Comparison of ENCODE assay signal across 32 cellular contexts in the genomic region with DNA sequence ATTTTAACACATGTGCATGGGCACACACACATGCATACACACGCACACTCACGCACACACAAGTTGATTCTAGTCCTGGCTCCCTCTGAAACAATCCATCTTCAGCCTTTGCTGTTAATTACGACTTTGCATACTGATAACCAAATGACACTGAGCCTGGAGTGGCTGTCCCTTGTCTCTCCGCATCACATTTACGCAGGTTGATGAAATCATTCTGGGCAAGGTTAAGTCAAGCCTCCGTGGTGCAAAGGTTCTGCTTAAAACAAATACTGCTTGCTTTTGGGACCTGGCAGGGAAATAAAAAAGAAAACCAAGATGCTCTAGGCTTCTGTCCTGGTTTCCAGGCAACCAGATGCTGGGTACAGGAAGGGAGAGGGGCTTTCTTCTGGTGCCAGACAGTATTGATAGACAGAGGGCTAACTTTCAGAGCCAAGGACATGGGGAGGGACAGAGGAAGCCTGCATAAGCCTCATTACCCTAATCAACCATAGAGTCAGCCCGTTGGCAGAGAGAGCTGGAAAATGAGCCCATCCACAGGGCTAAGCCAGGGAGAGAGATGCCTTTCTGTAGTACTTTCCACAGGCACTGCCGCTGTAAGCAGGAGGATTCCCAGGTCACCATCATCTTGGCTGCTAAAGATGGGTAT.
DNase-seq lines count a peak whose midpoint lies in the region; ATAC-seq, FAIRE-seq and TF ChIP-seq lines count a peak whose summit lies in the region.
"Had no signal": no experiment of that assay in that cellular context is flagged by ENCODE, and none has a peak within 500 bp of the region (broad histone marks: within the 10 kb centered on the region; RNA-seq: fewer than 3 reads in every experiment).

No MANE protein-coding gene starts in this region.

- WGBS in HepG2 (ENCODE audit: low lambda C conversion rate) = 3% methylated on average over 7 of the region's 8 CpGs
- WGBS in stomach, 5 donors = 72 to 81% (median 79%) methylated on average over 8 of the region's 8 CpGs

- no peaks in the 10 kb centered on the region for H3K9me3 Mint-ChIP-seq in activated naive CD8-positive, alpha-beta T cell treated with anti-CD3 and anti-CD28 coated beads for 36 hours
- H3K9me3 Mint-ChIP-seq: central memory CD8-positive, alpha-beta T cell had no signal

- H2AFZ ChIP-seq in HepG2 (ENCODE audit: low read length) = no peak overlapping the region

- H3K27me3 Mint-ChIP-seq in activated naive CD8-positive, alpha-beta T cell treated with anti-CD3 and anti-CD28 coated beads for 36 hours = peaks cover 18% of the 10 kb centered on the region
- H3K27me3 Mint-ChIP-seq: activated naive CD8-positive, alpha-beta T cell had no signal

- H3K36me3 Mint-ChIP-seq in activated naive CD8-positive, alpha-beta T cell treated with anti-CD3 and anti-CD28 coated beads for 36 hours = no peaks in the 10 kb centered on the region
- H3K36me3 Mint-ChIP-seq: activated naive CD8-positive, alpha-beta T cell had no signal

- no peak for FAIRE-seq in HepG2 (lab: Jason Lieb, UNC)
- FAIRE-seq: astrocyte had no signal

- TF ChIP-seq POLR2A in HepG2 (IDR thresholded peaks at IDR 0.05; ENCODE audit: insufficient read depth in 1 of 2, low read depth in 2 of 2, low read length in 2 of 2) = no peak
- no peak for TF ChIP-seq POLR2A in stomach (IDR thresholded peaks at IDR 0.05)

- H3K4me1 ChIP-seq in HepG2 (ENCODE audit: insufficient read depth, low read length) (0 out of 2 replicates have a peak, but pooled peaks cover 9% of the 10 kb centered on the region), stomach (peaks cover 0 to 12% (median 9%) of the 10 kb centered on the region in 4 donors)
- H3K4me1 ChIP-seq: prostate gland had no signal

- intact Hi-C loops in HepG2 (cut with micrococcal nuclease; ENCODE audit: unreplicated experiment) (no loop called here), stomach (cut with DNase I; ENCODE audit: low total_unique reads) (no loop called here)

- no peak overlapping the region for H3K4me3 ChIP-seq in HepG2 (replicated peaks in 1 of 3; ENCODE audit: insufficient read depth in 1 of 3, low read depth in 2 of 3, low read length in 3 of 3)
- no peak overlapping the region for H3K4me3 ChIP-seq in stomach
- H3K4me3 ChIP-seq: Peyer's patch, prostate gland, sigmoid colon, upper lobe of right lung had no signal

- no peak overlapping the region for H3K27ac ChIP-seq in HepG2 (ENCODE audit: extremely low read length, insufficient read depth, low read length)
- H3K27ac ChIP-seq in substantia nigra (ENCODE audit: low read depth, low read length, poor library complexity, severe bottlenecking) = peak overlapping the region; percentile 10
- H3K27ac ChIP-seq in stomach = no peak overlapping the region
- H3K27ac ChIP-seq: 22Rv1, C4-2B, Peyer's patch, prostate gland, sigmoid colon, upper lobe of right lung, VCaP had no signal

- no peak overlapping the region for H3K4me3 Mint-ChIP-seq in activated naive CD8-positive, alpha-beta T cell treated with anti-CD3 and anti-CD28 coated beads for 36 hours
- H3K4me3 Mint-ChIP-seq: activated naive CD8-positive, alpha-beta T cell; central memory CD8-positive, alpha-beta T cell had no signal

- H3K4me1 Mint-ChIP-seq in activated naive CD8-positive, alpha-beta T cell treated with anti-CD3 and anti-CD28 coated beads for 36 hours = no peaks in the 10 kb centered on the region
- H3K4me1 Mint-ChIP-seq: central memory CD8-positive, alpha-beta T cell had no signal

- H3K9me3 ChIP-seq in HepG2 (ENCODE audit: low read length) = no peaks in the 10 kb centered on the region
- H3K9me3 ChIP-seq in stomach = no peaks in the 10 kb centered on the region
- H3K9me3 ChIP-seq: Peyer's patch, prostate gland, sigmoid colon, upper lobe of right lung had no signal

- TF ChIP-seq EP300 in HepG2 (IDR thresholded peaks at IDR 0.05; ENCODE audit: low read depth in 2 of 2, low read length in 2 of 2) (no peak), HepG2 (CRISPR knock-in tag; IDR thresholded peaks at IDR 0.05; ENCODE audit: borderline replicate concordance) (no peak), stomach (IDR thresholded peaks at IDR 0.05) (no peak)

- no peak for ATAC-seq in HepG2
- ATAC-seq: left cardiac atrium, upper lobe of right lung had no signal

- no TSS peak for BruUV-seq in HepG2 (replicated peaks; lab: Mats Ljungman, UMichigan)

- no peaks in the 10 kb centered on the region for H4K20me1 ChIP-seq in HepG2 (ENCODE audit: insufficient read depth, low read length)

- POLR2A ChIA-PET in HepG2 (lab: Yijun Ruan, JAX) = no interaction called here

- no peak overlapping the region for H3K9ac ChIP-seq in HepG2 (ENCODE audit: insufficient read depth, low read depth, low read length)

- H3K79me2 ChIP-seq in HepG2 (ENCODE audit: insufficient read depth, low read length) = no peaks in the 10 kb centered on the region

- no peak for TF ChIP-seq CTCF in HepG2 (CRISPR knock-in tag; IDR thresholded peaks at IDR 0.05)
- TF ChIP-seq CTCF in stomach (IDR thresholded peaks at IDR 0.05) = no peak

- no peak overlapping the region for H3K4me2 ChIP-seq in HepG2 (ENCODE audit: low read depth, low read length)

- peak; percentile 23 for DNase-seq in DMS 273 (lab: John Stamatoyannopoulos, UW; ENCODE audit: unreplicated experiment)
- no peak for DNase-seq in DMS 273 treated with DMSO at 0.1 percent for 48 hours (lab: John Stamatoyannopoulos, UW)
- peak in 41 of 58 donors; percentile 15 to 85 (median 55) for DNase-seq in anterior cingulate cortex (lab: John Stamatoyannopoulos, UW)
- no peak for DNase-seq in HepG2 (ENCODE audit: low spot score)
- peak in 14 of 49 donors; percentile 14 to 76 (median 40) for DNase-seq in substantia nigra (lab: John Stamatoyannopoulos, UW)
- no peak for DNase-seq in stomach
- DNase-seq in iPS-NIHi7 (ENCODE audit: extremely low spot score) = no peak
- DNase-seq in activated naive CD8-positive, alpha-beta T cell treated with anti-CD3 and anti-CD28 coated beads for 36 hours = no peak
- DNase-seq: activated CD4-positive, alpha-beta T cell treated with anti-CD3 and anti-CD28 coated beads for 4 hours; activated effector memory CD4-positive, alpha-beta T cell treated with Interleukin-2 at 50 U/mL for 16 hours; COR-L47; DND-41; foreskin melanocyte; HCEC 1CT; KBM-7; left cardiac atrium; NCI-H1092; NCI-H2029; NCI-H69; Peyer's patch; SIG-M5; sigmoid colon; stimulated activated CD4-positive, alpha-beta T cell treated with anti-CD3 and anti-CD28 coated beads, Interleukin-4, amount 100 ng/mL, for 1 hour; T-helper 9 cell; upper lobe of right lung had no signal

- H3K27ac Mint-ChIP-seq in activated naive CD8-positive, alpha-beta T cell treated with anti-CD3 and anti-CD28 coated beads for 36 hours = no peak overlapping the region
- H3K27ac Mint-ChIP-seq: activated naive CD8-positive, alpha-beta T cell had no signal

- CTCF ChIA-PET in HepG2 (lab: Yijun Ruan, JAX; ENCODE audit: low intra/inter-chr PET ratio, low total read pairs) = no interaction called here

- in situ Hi-C loops in HepG2 (cut with HindIII; ENCODE audit: extremely low pct_ligation_motif_present, low pct_unique_long_range_greater_than_20kb) = no loop called here

- no peak for TF ChIP-seq RAD21 in HepG2 (CRISPR knock-in tag; IDR thresholded peaks at IDR 0.05)

- H3K36me3 ChIP-seq in HepG2 (replicated peaks in 1 of 2; ENCODE audit: control insufficient read depth in 1 of 2, insufficient read depth in 2 of 2, low read length in 2 of 2) = no peaks in the 10 kb centered on the region
- H3K36me3 ChIP-seq in stomach = no peaks in the 10 kb centered on the region
- H3K36me3 ChIP-seq: Peyer's patch, prostate gland, sigmoid colon, upper lobe of right lung had no signal

- peaks cover 0 to 12% of the 10 kb centered on the region in 2 experiments; a peak in 2 of 5 replicates for H3K27me3 ChIP-seq in HepG2 (ENCODE audit: control insufficient read depth in 1 of 2, insufficient read depth in 2 of 2, low read length in 2 of 2)
- H3K27me3 ChIP-seq in stomach = no peaks in the 10 kb centered on the region
- H3K27me3 ChIP-seq: Peyer's patch, sigmoid colon, upper lobe of right lung had no signal

TF ChIP-seq in HepG2, 621 proteins besides CTCF, POLR2A, EP300 and RAD21 (continues in another document):
- TF ChIP-seq ZNF773 (CRISPR knock-in tag; IDR thresholded peaks at IDR 0.05; ENCODE audit: borderline replicate concordance) (no peak), ZNF839 (CRISPR knock-in tag; IDR thresholded peaks at IDR 0.05; ENCODE audit: borderline replicate concordance) (no peak), TBX2 (CRISPR knock-in tag; IDR thresholded peaks at IDR 0.05; ENCODE audit: borderline replicate concordance) (no peak)
- TF ChIP-seq, protein P1, sequence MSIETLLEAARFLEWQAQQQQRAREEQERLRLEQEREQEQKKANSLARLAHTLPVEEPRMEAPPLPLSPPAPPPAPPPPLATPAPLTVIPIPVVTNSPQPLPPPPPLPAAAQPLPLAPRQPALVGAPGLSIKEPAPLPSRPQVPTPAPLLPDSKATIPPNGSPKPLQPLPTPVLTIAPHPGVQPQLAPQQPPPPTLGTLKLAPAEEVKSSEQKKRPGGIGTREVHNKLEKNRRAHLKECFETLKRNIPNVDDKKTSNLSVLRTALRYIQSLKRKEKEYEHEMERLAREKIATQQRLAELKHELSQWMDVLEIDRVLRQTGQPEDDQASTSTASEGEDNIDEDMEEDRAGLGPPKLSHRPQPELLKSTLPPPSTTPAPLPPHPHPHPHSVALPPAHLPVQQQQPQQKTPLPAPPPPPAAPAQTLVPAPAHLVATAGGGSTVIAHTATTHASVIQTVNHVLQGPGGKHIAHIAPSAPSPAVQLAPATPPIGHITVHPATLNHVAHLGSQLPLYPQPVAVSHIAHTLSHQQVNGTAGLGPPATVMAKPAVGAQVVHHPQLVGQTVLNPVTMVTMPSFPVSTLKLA (IDR thresholded peaks at IDR 0.05) = peak; percentile 22; the same call in 1 of the 2 replicates

Comparison
In these comparisons a context has a peak if more than half of its experiments do, and no peak if none do; other contexts are left out.
1. DNase-seq: peak in DMS 273 (single experiment) and anterior cingulate cortex (41 of 58); none in DMS 273 treated with DMSO at 0.1 percent for 48 hours (single experiment), HepG2 (single experiment), stomach (single experiment), iPS-NIHi7 (single experiment) and activated naive CD8-positive, alpha-beta T cell treated with anti-CD3 and anti-CD28 coated beads for 36 hours (single experiment).